Comparison of ENCODE assay signal across 25 cellular contexts in genomic region chr14:91750634-91751198, GRCh38. TPM values are rescaled to one million over a fixed set of nuclear protein-coding genes. Genes with fewer than 3 reads are reported as not detected.
DNase-seq lines count a peak whose midpoint lies in the region; ATAC-seq, FAIRE-seq and TF ChIP-seq lines count a peak whose summit lies in the region.
"Had no signal": no experiment of that assay in that cellular context is flagged by ENCODE, and none has a peak within 500 bp of the region (broad histone marks: within the 10 kb centered on the region; RNA-seq: fewer than 3 reads in every experiment).

No MANE protein-coding gene starts in this region.

- H3K27ac ChIP-seq in H1 (ENCODE audit: low read depth, low read length) (no peak overlapping the region), pancreas (no peak overlapping the region), trophoblast cell (ENCODE audit: low read depth, low read length) (no peak overlapping the region)
- H3K27ac ChIP-seq: HL-60 had no signal

- H3K23ac ChIP-seq in H1 (ENCODE audit: insufficient read length) (no peak overlapping the region), trophoblast cell (ENCODE audit: low read length) (no peak overlapping the region)

- no peak overlapping the region for H3K18ac ChIP-seq in H1 (ENCODE audit: extremely low read depth, low read length)
- no peak overlapping the region for H3K18ac ChIP-seq in trophoblast cell (ENCODE audit: low read length)

- TF ChIP-seq CTCF in NB4 (IDR thresholded peaks at IDR 0.05; ENCODE audit: low read depth, low read length) (no peak), H1 (IDR thresholded peaks at IDR 0.05; ENCODE audit: control extremely low read depth in 1 of 3, insufficient read depth in 1 of 3, low read depth in 1 of 3, low read length in 3 of 3) (no peak), pancreas (IDR thresholded peaks at IDR 0.05) (no peak)

- H3K4ac ChIP-seq in H1 (replicated peaks; ENCODE audit: insufficient read length, low read depth, low read length) = no peak overlapping the region
- H3K4ac ChIP-seq in trophoblast cell (ENCODE audit: low read depth, low read length) = no peak overlapping the region

- ATAC-seq in pancreas = no peak
- ATAC-seq in GM21723 (IDR thresholded peaks at IDR 0.05; ENCODE audit: unreplicated experiment) = no peak
- ATAC-seq: SK-N-SH treated with all-trans-retinoic acid at 6 μM for 48 hours had no signal

- no peaks in the 10 kb centered on the region for H4K20me1 ChIP-seq in H1 (replicated peaks in 1 of 2; ENCODE audit: control insufficient read depth in 1 of 2, insufficient read depth in 2 of 2, low read length in 2 of 2)

- H3K79me1 ChIP-seq in H1 (ENCODE audit: low read depth, low read length) (no peaks in the 10 kb centered on the region), trophoblast cell (ENCODE audit: low read length) (no peaks in the 10 kb centered on the region)

- H2BK15ac ChIP-seq in H1 (ENCODE audit: low read length) = no peak overlapping the region

- TF ChIP-seq POLR2A in NB4 (IDR thresholded peaks at IDR 0.05; ENCODE audit: extremely low read depth, insufficient read length) = no peak
- TF ChIP-seq POLR2A in H1 (IDR thresholded peaks at IDR 0.05; ENCODE audit: control extremely low read depth in 1 of 2, low read depth in 2 of 2, low read length in 2 of 2) = no peak

- H4K8ac ChIP-seq in H1 (ENCODE audit: extremely low read depth, insufficient read depth, low read length) (no peak overlapping the region), trophoblast cell (ENCODE audit: low read depth, low read length) (no peak overlapping the region)

- TF ChIP-seq RAD21 in H1 (IDR thresholded peaks at IDR 0.05 in 1 of 2, conservative IDR thresholded peaks at IDR 0.05 in 1 of 2; ENCODE audit: low read depth in 2 of 2, low read length in 2 of 2) = no peak

- no peak overlapping the region for H3K14ac ChIP-seq in H1 (ENCODE audit: insufficient read length)
- H3K14ac ChIP-seq in trophoblast cell (ENCODE audit: low read length) = no peak overlapping the region

- no peak overlapping the region for H3K56ac ChIP-seq in H1 (replicated peaks; ENCODE audit: insufficient read length, low read depth, low read length)

- no peak overlapping the region for H2BK12ac ChIP-seq in H1 (ENCODE audit: low read depth, low read length)
- no peak overlapping the region for H2BK12ac ChIP-seq in trophoblast cell (ENCODE audit: low read length)

- H3K36me3 ChIP-seq in H1 (ENCODE audit: control insufficient read depth in 2 of 4, insufficient read depth in 4 of 4, low read length in 3 of 4) (no peaks in the 10 kb centered on the region), pancreas (no peaks in the 10 kb centered on the region), trophoblast cell (ENCODE audit: control insufficient read depth in 1 of 2, insufficient read depth in 2 of 2, low read length in 2 of 2) (no peaks in the 10 kb centered on the region)

- H2BK120ac ChIP-seq in H1 (replicated peaks; ENCODE audit: low read depth, low read length) = no peak overlapping the region
- H2BK120ac ChIP-seq in trophoblast cell (ENCODE audit: insufficient read depth, low read length, poor library complexity) = no peak overlapping the region

- CTCF ChIA-PET in H1 (lab: Charles Lee; ENCODE audit: partially characterized antibody) = no interaction called here

- peak; percentile 19 for DNase-seq in HT-29 (ENCODE audit: low spot score)
- DNase-seq in NB4 (ENCODE audit: low read depth) = peak; percentile 1
- no peak for DNase-seq in H1 (ENCODE audit: low read depth in 1 of 2, low spot score in 2 of 2)
- no peak for DNase-seq in pancreas
- no peak for DNase-seq in trophoblast cell
- DNase-seq in NCI-H526 treated with DMSO at 0.1 percent for 48 hours (lab: John Stamatoyannopoulos, UW) = no peak
- DNase-seq: CD4-positive, alpha-beta T cell; COR-L47; DMS 273 treated with DMSO at 0.1 percent for 48 hours; Kasumi-1; NCI-H1417; NCI-H1694 treated with DMSO at 0.1 percent for 48 hours; NCI-H2081 treated with DMSO at 0.1 percent for 48 hours; NCI-H2171 treated with DMSO at 0.1 percent for 48 hours; RPMI8226; SHP77 had no signal

- H3K9me3 ChIP-seq in H1 (ENCODE audit: insufficient read depth in 2 of 2, low read depth in 1 of 2, low read length in 1 of 2) = 0 out of 4 replicates have a peak, but pooled peaks cover 0 to 2% of the 10 kb centered on the region in 2 experiments
- no peaks in the 10 kb centered on the region for H3K9me3 ChIP-seq in pancreas
- no peaks in the 10 kb centered on the region for H3K9me3 ChIP-seq in trophoblast cell (ENCODE audit: insufficient read depth, low read depth, low read length)

- no peak overlapping the region for H4K12ac ChIP-seq in trophoblast cell (ENCODE audit: low read depth, low read length)

- no peak for TF ChIP-seq EP300 in H1 (IDR thresholded peaks at IDR 0.05; ENCODE audit: borderline replicate concordance in 1 of 2, low read depth in 2 of 2, low read length in 2 of 2)

- H3K4me2 ChIP-seq in H1 (ENCODE audit: insufficient read depth in 1 of 2, low read depth in 2 of 2, low read length in 2 of 2) = no peak overlapping the region
- H3K4me2 ChIP-seq in trophoblast cell (ENCODE audit: low read length) = no peak overlapping the region

- H2BK5ac ChIP-seq in H1 (ENCODE audit: low read depth, low read length) = no peak overlapping the region
- H2BK5ac ChIP-seq in trophoblast cell (ENCODE audit: low read depth, low read length, poor library complexity) = no peak overlapping the region

- H3K4me1 ChIP-seq in H1 (replicated peaks in 1 of 4; ENCODE audit: control insufficient read depth in 3 of 4, insufficient read depth in 4 of 4, low read length in 3 of 4) = no peaks in the 10 kb centered on the region; a peak in 1 of 7 replicates
- peaks cover 29 to 35% (median 33%) of the 10 kb centered on the region in 3 donors for H3K4me1 ChIP-seq in pancreas
- H3K4me1 ChIP-seq in trophoblast cell (ENCODE audit: control insufficient read depth in 1 of 2, insufficient read depth in 2 of 2, low read length in 2 of 2) = peaks cover 3 to 4% of the 10 kb centered on the region in 2 experiments

- H3K4me3 ChIP-seq in NB4 (ENCODE audit: low read depth, low read length) (no peak overlapping the region), H1 (ENCODE audit: extremely low read depth in 1 of 4, insufficient read depth in 2 of 4, low read depth in 3 of 4, low read length in 4 of 4) (no peak overlapping the region), pancreas (no peak overlapping the region), trophoblast cell (ENCODE audit: low read depth, low read length) (no peak overlapping the region)

- no peaks in the 10 kb centered on the region; the same call in 1 of the 2 replicates for H3K23me2 ChIP-seq in H1 (ENCODE audit: low read depth, low read length)

- H4K91ac ChIP-seq in H1 (replicated peaks; ENCODE audit: insufficient read length, low read length) = no peak overlapping the region
- H4K91ac ChIP-seq in trophoblast cell (ENCODE audit: low read depth, low read length) = no peak overlapping the region

- WGBS in H1 (ENCODE audit: extremely low coverage in 1 of 2, insufficient coverage in 1 of 2, insufficient read length in 1 of 2, insufficient replicate concordance in 2 of 2, low coverage in 1 of 2, low lambda C conversion rate in 2 of 2, missing lambda C conversion rate in 1 of 2), 2 experiments = 88% methylated on average over 3 of the region's 3 CpGs; no CpG with 5 or more reads in 1 of the 2 experiments
- WGBS in pancreas, 2 donors = 82 to 83% methylated on average over 3 of the region's 3 CpGs
- no CpG with 5 or more reads among the region's 3 CpGs for WGBS in trophoblast cell (ENCODE audit: extremely low coverage, insufficient coverage, insufficient read length)

- H3K79me2 ChIP-seq in H1 (ENCODE audit: control insufficient read depth in 1 of 2, insufficient read depth in 2 of 2, low read length in 2 of 2) = no peaks in the 10 kb centered on the region
- no peaks in the 10 kb centered on the region for H3K79me2 ChIP-seq in trophoblast cell (ENCODE audit: control insufficient read depth, insufficient read depth, low read length, poor library complexity)

- intact Hi-C loops in pancreas (cut with DNase I) = loop anchor here in 1 of 3 donors (10.0 kb wide), 1 partner anchor 144 kb away; no protein-coding TSS in a partner anchor

- no peak overlapping the region for H2BK20ac ChIP-seq in H1 (ENCODE audit: low read length)

- POLR2A ChIA-PET in H1 (lab: Charles Lee; ENCODE audit: partially characterized antibody) = no interaction called here

- H2AK5ac ChIP-seq in H1 (ENCODE audit: low read depth, low read length) (no peak overlapping the region), trophoblast cell (ENCODE audit: low read length) (no peak overlapping the region)

- H4K5ac ChIP-seq in H1 (ENCODE audit: insufficient read length, low read depth, low read length) = no peak overlapping the region

- FAIRE-seq in H1 (lab: Jason Lieb, UNC) (no peak), pancreas (lab: Jason Lieb, UNC) (peak; percentile 34)
- FAIRE-seq: G401.6, GM12892, H54 had no signal

- H3K27me3 ChIP-seq in H1 (replicated peaks in 1 of 4; ENCODE audit: control insufficient read depth in 3 of 4, extremely low read depth in 1 of 4, insufficient read depth in 3 of 4, low read length in 3 of 4) = no peaks in the 10 kb centered on the region
- no peaks in the 10 kb centered on the region for H3K27me3 ChIP-seq in pancreas
- no peaks in the 10 kb centered on the region for H3K27me3 ChIP-seq in trophoblast cell (ENCODE audit: insufficient read depth, low read length)

- H2AFZ ChIP-seq in H1 (ENCODE audit: low read length) (no peak overlapping the region), trophoblast cell (ENCODE audit: insufficient read depth, low read length, poor library complexity) (no peak overlapping the region)

- H3K9ac ChIP-seq in H1 (replicated peaks in 1 of 4; ENCODE audit: extremely low read depth in 1 of 4, low read depth in 3 of 4, low read length in 3 of 4) (no peak overlapping the region), trophoblast cell (ENCODE audit: low read length) (no peak overlapping the region)

TF ChIP-seq in H1, 55 proteins besides CTCF, POLR2A, EP300 and RAD21:
- TF ChIP-seq SIX5 (IDR thresholded peaks at IDR 0.05; ENCODE audit: low read depth, low read length) = no peak
- peak; percentile 52; the same call in 1 of the 2 replicates for TF ChIP-seq CEBPB (IDR thresholded peaks at IDR 0.05; ENCODE audit: low read depth, low read length)

RNA-seq across cellular contexts. Expression of gene CATSPERB, which starts 18.8 kb away (rescaled TPM):
- total RNA-seq in HT-29 (2014; rRNA removed; shearing (Covaris generic)) = 0.03 and 0.61 TPM in 2 replicates
- total RNA-seq in H1 (2021; fragmentation: NEBNext Ultra II Directional; extraction: Animal tissue kit (Norgen Biotek cat#: 25700)) = 0.30 TPM in 1 of 2 replicates, not detected in the other
- polyA plus RNA-seq in H1 (2011; rRNA removed) (0.08 and 0.11 TPM in 2 replicates), pancreas (10 to 100 TPM in 1 of 2 donors, 1 to 10 TPM in 1; 6.0 to 24.9 TPM)
- 0.10 TPM for polyA plus RNA-seq in H1 (2011; cell fraction: cytosol; rRNA removed)
- 0.23 TPM for polyA plus RNA-seq in H1 (2011; cell fraction: nucleus; rRNA removed)
- 0.12 TPM in 1 of 4 replicates, not detected in the others for polyA plus RNA-seq in H1 (2012, experiment 1 of 2)
- not detected for polyA plus RNA-seq in H1 (2012, experiment 2 of 2)
- 0.10 TPM for polyA plus RNA-seq in H1 (2013, experiment 1 of 2)
- 0.09 TPM for polyA plus RNA-seq in H1 (2013, experiment 2 of 2)
- polyA minus RNA-seq in H1 (2011; rRNA and poly(A)+ RNA removed) = 0.28 and 0.73 TPM in 2 replicates
- not detected for polyA minus RNA-seq in H1 (2011; cell fraction: cytosol; rRNA and poly(A)+ RNA removed)
- polyA minus RNA-seq in H1 (2011; cell fraction: nucleus; rRNA and poly(A)+ RNA removed) = 0.50 TPM
- total RNA-seq in pancreas = 10 to 100 TPM; 16.5 to 40.0 (median 18.6) TPM
- polyA plus RNA-seq in trophoblast cell (2013) = 0.34 and 0.40 TPM in 2 replicates
- total RNA-seq: Daoy, HT1080 had no signal
- polyA plus RNA-seq: BJ had no signal

Comparison
In these comparisons a context has a peak if more than half of its experiments do, and no peak if none do; other contexts are left out.
1. DNase-seq: peak in HT-29 (single experiment) and NB4 (single experiment); none in H1 (0 of 2), pancreas (0 of 6), trophoblast cell (0 of 2) and NCI-H526 treated with DMSO at 0.1 percent for 48 hours (single experiment).
2. RNA of gene CATSPERB, which starts 18.8 kb away (total RNA-seq): 16.5 to 40.0 TPM in pancreas; 0.03 to 0.61 TPM in HT-29 and 0.30 TPM in H1; every median in the first group is over 10 times any median in the second.